Comparison of ENCODE assay signal across 16 cellular contexts in the genomic region with DNA sequence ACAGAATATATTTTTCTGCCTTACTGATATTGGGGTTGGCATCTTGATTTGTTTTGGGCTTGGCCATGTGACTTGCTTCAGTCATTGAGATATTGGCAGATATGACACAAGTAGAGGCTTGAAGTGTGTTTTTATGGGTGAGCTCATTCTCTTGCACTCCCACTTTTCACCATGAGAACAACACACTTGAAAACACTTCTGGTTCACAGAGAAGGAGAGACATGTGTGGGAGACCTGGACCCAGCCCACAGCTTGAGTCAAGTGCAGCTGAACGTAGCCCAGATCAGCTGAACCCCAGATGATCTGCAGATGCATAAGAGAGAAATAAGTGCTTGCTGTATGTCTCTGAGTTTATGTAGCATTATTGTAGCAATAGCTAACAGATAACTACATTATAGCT.
"Had no signal": no experiment of that assay in that cellular context is flagged by ENCODE, and none has a peak within 500 bp of the region (broad histone marks: within the 10 kb centered on the region; RNA-seq: fewer than 3 reads in every experiment).

No MANE protein-coding gene starts in this region.

- H3K4me3 ChIP-seq: coronary artery, pancreas, right lobe of liver, thoracic aorta, tibial nerve, upper lobe of left lung had no signal

- H3K27ac ChIP-seq: coronary artery, neutrophil, pancreas, right lobe of liver, thoracic aorta, tibial nerve, upper lobe of left lung had no signal

- H3K27me3 Mint-ChIP-seq: naive thymus-derived CD4-positive, alpha-beta T cell; stimulated activated naive B cell treated with anti-CD40 and anti-IgM and Interleukin-4, amounts not matched to agents 10 μg/mL and 1 μg/mL and 100 μg/mL, for 72 hours; stimulated activated naive CD8-positive, alpha-beta T cell treated with anti-CD3 and anti-CD28 coated beads, Interleukin-15, Interleukin-2, amounts not matched to agents 100 ng/mL and 50 ng/mL, for 24 hours had no signal

- H3K4me3 Mint-ChIP-seq: naive thymus-derived CD4-positive, alpha-beta T cell; stimulated activated naive B cell treated with anti-CD40 and anti-IgM and Interleukin-4, amounts not matched to agents 10 μg/mL and 1 μg/mL and 100 μg/mL, for 72 hours; stimulated activated naive CD8-positive, alpha-beta T cell treated with anti-CD3 and anti-CD28 coated beads, Interleukin-15, Interleukin-2, amounts not matched to agents 100 ng/mL and 50 ng/mL, for 24 hours had no signal

- H3K9me3 ChIP-seq: neutrophil, pancreas, right lobe of liver, thoracic aorta, tibial nerve, upper lobe of left lung had no signal

- H3K4me1 Mint-ChIP-seq: stimulated activated naive B cell treated with anti-CD40 and anti-IgM and Interleukin-4, amounts not matched to agents 10 μg/mL and 1 μg/mL and 100 μg/mL, for 72 hours had no signal

- H3K36me3 ChIP-seq: neutrophil, pancreas, right lobe of liver, thoracic aorta, upper lobe of left lung had no signal

- H3K27me3 ChIP-seq: neutrophil, pancreas, right lobe of liver, tibial nerve, upper lobe of left lung had no signal

- H3K4me1 ChIP-seq: pancreas, right lobe of liver, tibial nerve had no signal

- ATAC-seq: naive thymus-derived CD4-positive, alpha-beta T cell; right lobe of liver; stimulated activated naive B cell treated with anti-CD40 and anti-IgM and Interleukin-4, amounts not matched to agents 10 μg/mL and 1 μg/mL and 100 μg/mL, for 72 hours had no signal

- H3K27ac Mint-ChIP-seq: naive thymus-derived CD4-positive, alpha-beta T cell; stimulated activated naive B cell treated with anti-CD40 and anti-IgM and Interleukin-4, amounts not matched to agents 10 μg/mL and 1 μg/mL and 100 μg/mL, for 72 hours; stimulated activated naive CD8-positive, alpha-beta T cell treated with anti-CD3 and anti-CD28 coated beads, Interleukin-15, Interleukin-2, amounts not matched to agents 100 ng/mL and 50 ng/mL, for 24 hours had no signal

- DNase-seq: mesendoderm; midbrain; naive thymus-derived CD4-positive, alpha-beta T cell; pancreas; retina; right lobe of liver; small intestine; stimulated activated CD4-positive, alpha-beta T cell treated with anti-CD3 and anti-CD28 coated beads, Interleukin-15, amount 100 ng/mL, for 24 hours; stimulated activated CD4-positive, alpha-beta T cell treated with anti-CD3 and anti-CD28 coated beads, Interleukin-2, amount 100 ng/mL, for 48 hours; stimulated activated naive B cell treated with anti-CD40 and anti-IgM and Interleukin-4, amounts not matched to agents 10 μg/mL and 1 μg/mL and 100 μg/mL, for 72 hours; upper lobe of left lung had no signal
